Comparison of ENCODE assay signal across 1 cellular context in the genomic region with DNA sequence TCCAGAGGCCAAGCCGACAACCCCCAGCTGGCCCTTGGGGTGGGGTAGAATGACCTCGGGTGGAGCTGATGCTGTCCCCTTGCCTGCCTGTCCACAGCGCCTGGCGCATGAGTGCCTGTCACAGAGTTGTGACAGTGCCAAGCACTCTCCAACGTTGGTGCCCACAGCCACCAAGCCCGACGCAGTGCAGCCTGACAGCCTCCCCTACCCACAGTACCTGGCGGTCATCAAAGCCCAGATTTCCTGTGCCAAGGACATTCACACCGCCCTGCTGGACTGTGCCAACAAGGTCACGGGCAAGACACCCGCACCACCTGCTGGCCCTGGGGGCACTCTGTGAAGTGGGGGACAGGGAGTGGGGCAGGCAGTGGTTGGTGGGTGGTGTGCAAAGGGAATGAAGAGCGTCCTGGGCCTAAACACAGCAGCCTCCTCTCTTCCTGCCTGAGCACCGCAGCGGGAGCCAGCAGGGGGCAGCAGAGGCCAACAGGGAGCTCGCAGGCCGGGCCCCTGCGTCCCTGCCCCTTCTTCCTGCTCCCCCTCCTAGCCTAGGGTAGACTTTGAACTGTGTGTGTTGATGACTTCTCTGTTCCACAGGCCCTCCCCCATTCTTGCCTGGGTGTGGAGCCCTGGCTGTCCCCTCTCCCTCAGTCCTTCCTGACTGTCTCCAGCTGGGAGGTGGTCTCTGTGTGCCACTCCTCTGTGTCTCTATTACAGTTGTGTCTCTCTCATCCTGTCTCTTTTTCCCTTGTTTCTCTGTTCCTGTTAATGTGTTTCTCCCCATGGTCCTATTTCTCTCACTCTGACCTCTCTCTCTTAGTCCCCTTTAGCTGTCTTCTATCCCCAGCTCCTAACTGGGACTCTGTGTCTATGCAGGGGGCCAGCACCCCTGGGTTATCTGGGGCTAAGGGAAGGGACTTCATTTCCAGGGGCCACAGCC.
TF ChIP-seq lines count a peak whose summit lies in the region.

No MANE protein-coding gene starts in this region.

TF ChIP-seq in HepG2, 621 proteins besides CTCF, POLR2A, EP300 and RAD21 (continued from another document and continues in another):
- TF ChIP-seq HINFP (CRISPR knock-in tag; IDR thresholded peaks at IDR 0.05; ENCODE audit: low read depth): 0 out of 2 replicates have a peak, but pooled peaks have one; percentile 61
- peak; percentile 68; the same call in 1 of the 2 replicates for TF ChIP-seq MTF1 (CRISPR knock-in tag; IDR thresholded peaks at IDR 0.05)
- TF ChIP-seq SOX13 (IDR thresholded peaks at IDR 0.05): no peak
- TF ChIP-seq SOX13 (CRISPR knock-in tag; conservative IDR thresholded peaks at IDR 0.05 in 1 of 2, IDR thresholded peaks at IDR 0.05 in 1 of 2): peak in 1 of 2 experiments; percentile 78; a peak in 2 of 4 replicates
- 0 out of 2 replicates have a peak, but pooled peaks have one; percentile 52 for TF ChIP-seq EEA1 (CRISPR knock-in tag; IDR thresholded peaks at IDR 0.05; ENCODE audit: borderline replicate concordance)
- no peak for TF ChIP-seq RFX1 (IDR thresholded peaks at IDR 0.05)
- TF ChIP-seq ZSCAN20 (CRISPR knock-in tag; IDR thresholded peaks at IDR 0.05; ENCODE audit: borderline replicate concordance): no peak
- peak; percentile 61; the same call in 1 of the 2 replicates for TF ChIP-seq MEIS1 (CRISPR knock-in tag; IDR thresholded peaks at IDR 0.05; ENCODE audit: borderline replicate concordance)
- TF ChIP-seq, protein P1, sequence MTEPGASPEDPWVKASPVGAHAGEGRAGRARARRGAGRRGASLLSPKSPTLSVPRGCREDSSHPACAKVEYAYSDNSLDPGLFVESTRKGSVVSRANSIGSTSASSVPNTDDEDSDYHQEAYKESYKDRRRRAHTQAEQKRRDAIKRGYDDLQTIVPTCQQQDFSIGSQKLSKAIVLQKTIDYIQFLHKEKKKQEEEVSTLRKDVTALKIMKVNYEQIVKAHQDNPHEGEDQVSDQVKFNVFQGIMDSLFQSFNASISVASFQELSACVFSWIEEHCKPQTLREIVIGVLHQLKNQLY (CRISPR knock-in tag; IDR thresholded peaks at IDR 0.05): peak; percentile 67
- TF ChIP-seq KMT2B (CRISPR knock-in tag; IDR thresholded peaks at IDR 0.05): peak; percentile 67
- no peak for TF ChIP-seq NCOA5 (CRISPR knock-in tag; IDR thresholded peaks at IDR 0.05)
- TF ChIP-seq MZF1 (CRISPR knock-in tag; IDR thresholded peaks at IDR 0.05; ENCODE audit: borderline replicate concordance): peak; percentile 62; the same call in 1 of the 2 replicates
- no peak for TF ChIP-seq SP140L (CRISPR knock-in tag; IDR thresholded peaks at IDR 0.05; ENCODE audit: borderline replicate concordance)
- TF ChIP-seq ZNF891 (CRISPR knock-in tag; IDR thresholded peaks at IDR 0.05): no peak
- 0 out of 2 replicates have a peak, but pooled peaks have one; percentile 33 for TF ChIP-seq MTA1 (CRISPR knock-in tag; IDR thresholded peaks at IDR 0.05; ENCODE audit: borderline replicate concordance)
- no peak for TF ChIP-seq TERF1 (CRISPR knock-in tag; IDR thresholded peaks at IDR 0.05)
- TF ChIP-seq NCOR1 (IDR thresholded peaks at IDR 0.05; ENCODE audit: borderline replicate concordance, low read length): peak; percentile 88; the same call in 1 of the 2 replicates
- peak; percentile 26; the same call in 1 of the 2 replicates for TF ChIP-seq TGIF2 (CRISPR knock-in tag; IDR thresholded peaks at IDR 0.05)
- no peak for TF ChIP-seq ZNF136 (CRISPR knock-in tag; IDR thresholded peaks at IDR 0.05; ENCODE audit: low read depth)
- TF ChIP-seq ZNF616 (CRISPR knock-in tag; IDR thresholded peaks at IDR 0.05; ENCODE audit: low read depth): no peak
- no peak for TF ChIP-seq U2AF1 (optimal IDR thresholded peaks at IDR 0.05; ENCODE audit: low read depth, low read length)
- 0 out of 2 replicates have a peak, but pooled peaks have one; percentile 21 for TF ChIP-seq ZNF543 (CRISPR knock-in tag; IDR thresholded peaks at IDR 0.05)
- TF ChIP-seq, protein P2, sequence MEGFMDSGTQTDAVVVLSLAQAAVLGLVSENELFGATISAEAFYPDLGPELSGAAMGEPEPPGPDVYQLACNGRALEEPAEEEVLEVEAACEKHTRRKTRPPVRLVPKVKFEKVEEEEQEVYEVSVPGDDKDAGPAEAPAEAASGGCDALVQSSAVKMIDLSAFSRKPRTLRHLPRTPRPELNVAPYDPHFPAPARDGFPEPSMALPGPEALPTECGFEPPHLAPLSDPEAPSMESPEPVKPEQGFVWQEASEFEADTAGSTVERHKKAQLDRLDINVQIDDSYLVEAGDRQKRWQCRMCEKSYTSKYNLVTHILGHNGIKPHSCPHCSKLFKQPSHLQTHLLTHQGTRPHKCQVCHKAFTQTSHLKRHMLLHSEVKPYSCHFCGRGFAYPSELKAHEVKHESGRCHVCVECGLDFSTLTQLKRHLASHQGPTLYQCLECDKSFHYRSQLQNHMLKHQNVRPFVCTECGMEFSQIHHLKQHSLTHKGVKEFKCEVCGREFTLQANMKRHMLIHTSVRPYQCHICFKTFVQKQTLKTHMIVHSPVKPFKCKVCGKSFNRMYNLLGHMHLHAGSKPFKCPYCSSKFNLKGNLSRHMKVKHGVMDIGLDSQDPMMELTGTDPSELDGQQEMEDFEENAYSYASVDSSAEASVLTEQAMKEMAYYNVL (CRISPR knock-in tag; IDR thresholded peaks at IDR 0.05; ENCODE audit: borderline replicate concordance): peak; percentile 57; the same call in 1 of the 2 replicates
- TF ChIP-seq ATF1 (CRISPR knock-in tag; IDR thresholded peaks at IDR 0.05): no peak
- peak; percentile 61; the same call in 1 of the 2 replicates for TF ChIP-seq ZNF607 (CRISPR knock-in tag; IDR thresholded peaks at IDR 0.05; ENCODE audit: borderline replicate concordance)
- TF ChIP-seq SMAD3 (CRISPR knock-in tag; IDR thresholded peaks at IDR 0.05): 0 out of 2 replicates have a peak, but pooled peaks have one; percentile 69
- TF ChIP-seq, protein P3, sequence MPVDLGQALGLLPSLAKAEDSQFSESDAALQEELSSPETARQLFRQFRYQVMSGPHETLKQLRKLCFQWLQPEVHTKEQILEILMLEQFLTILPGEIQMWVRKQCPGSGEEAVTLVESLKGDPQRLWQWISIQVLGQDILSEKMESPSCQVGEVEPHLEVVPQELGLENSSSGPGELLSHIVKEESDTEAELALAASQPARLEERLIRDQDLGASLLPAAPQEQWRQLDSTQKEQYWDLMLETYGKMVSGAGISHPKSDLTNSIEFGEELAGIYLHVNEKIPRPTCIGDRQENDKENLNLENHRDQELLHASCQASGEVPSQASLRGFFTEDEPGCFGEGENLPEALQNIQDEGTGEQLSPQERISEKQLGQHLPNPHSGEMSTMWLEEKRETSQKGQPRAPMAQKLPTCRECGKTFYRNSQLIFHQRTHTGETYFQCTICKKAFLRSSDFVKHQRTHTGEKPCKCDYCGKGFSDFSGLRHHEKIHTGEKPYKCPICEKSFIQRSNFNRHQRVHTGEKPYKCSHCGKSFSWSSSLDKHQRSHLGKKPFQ (CRISPR knock-in tag; IDR thresholded peaks at IDR 0.05; ENCODE audit: insufficient replicate concordance): peak; percentile 50
- peak; percentile 81; the same call in 1 of the 2 replicates for TF ChIP-seq GFI1 (CRISPR knock-in tag; IDR thresholded peaks at IDR 0.05; ENCODE audit: borderline replicate concordance)
- peak; percentile 73; the same call in 1 of the 2 replicates for TF ChIP-seq ESRRA (CRISPR knock-in tag; IDR thresholded peaks at IDR 0.05; ENCODE audit: low read depth)
- TF ChIP-seq SIX4 (CRISPR knock-in tag; IDR thresholded peaks at IDR 0.05): no peak
- no peak for TF ChIP-seq NFYB (CRISPR knock-in tag; IDR thresholded peaks at IDR 0.05)
- TF ChIP-seq ZNF577 (CRISPR knock-in tag; IDR thresholded peaks at IDR 0.05; ENCODE audit: borderline replicate concordance, low read depth): no peak
- no peak for TF ChIP-seq ZNF382 (CRISPR knock-in tag; IDR thresholded peaks at IDR 0.05; ENCODE audit: borderline replicate concordance)
- TF ChIP-seq KLF12 (CRISPR knock-in tag; IDR thresholded peaks at IDR 0.05; ENCODE audit: borderline replicate concordance): 0 out of 2 replicates have a peak, but pooled peaks have one; percentile 20
- TF ChIP-seq, protein P4, sequence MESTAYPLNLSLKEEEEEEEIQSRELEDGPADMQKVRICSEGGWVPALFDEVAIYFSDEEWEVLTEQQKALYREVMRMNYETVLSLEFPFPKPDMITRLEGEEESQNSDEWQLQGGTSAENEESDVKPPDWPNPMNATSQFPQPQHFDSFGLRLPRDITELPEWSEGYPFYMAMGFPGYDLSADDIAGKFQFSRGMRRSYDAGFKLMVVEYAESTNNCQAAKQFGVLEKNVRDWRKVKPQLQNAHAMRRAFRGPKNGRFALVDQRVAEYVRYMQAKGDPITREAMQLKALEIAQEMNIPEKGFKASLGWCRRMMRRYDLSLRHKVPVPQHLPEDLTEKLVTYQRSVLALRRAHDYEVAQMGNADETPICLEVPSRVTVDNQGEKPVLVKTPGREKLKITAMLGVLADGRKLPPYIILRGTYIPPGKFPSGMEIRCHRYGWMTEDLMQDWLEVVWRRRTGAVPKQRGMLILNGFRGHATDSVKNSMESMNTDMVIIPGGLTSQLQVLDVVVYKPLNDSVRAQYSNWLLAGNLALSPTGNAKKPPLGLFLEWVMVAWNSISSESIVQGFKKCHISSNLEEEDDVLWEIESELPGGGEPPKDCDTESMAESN (CRISPR knock-in tag; conservative IDR thresholded peaks at IDR 0.05): no peak
- TF ChIP-seq HIVEP1 (CRISPR knock-in tag; IDR thresholded peaks at IDR 0.05): no peak
- TF ChIP-seq, protein P5, sequence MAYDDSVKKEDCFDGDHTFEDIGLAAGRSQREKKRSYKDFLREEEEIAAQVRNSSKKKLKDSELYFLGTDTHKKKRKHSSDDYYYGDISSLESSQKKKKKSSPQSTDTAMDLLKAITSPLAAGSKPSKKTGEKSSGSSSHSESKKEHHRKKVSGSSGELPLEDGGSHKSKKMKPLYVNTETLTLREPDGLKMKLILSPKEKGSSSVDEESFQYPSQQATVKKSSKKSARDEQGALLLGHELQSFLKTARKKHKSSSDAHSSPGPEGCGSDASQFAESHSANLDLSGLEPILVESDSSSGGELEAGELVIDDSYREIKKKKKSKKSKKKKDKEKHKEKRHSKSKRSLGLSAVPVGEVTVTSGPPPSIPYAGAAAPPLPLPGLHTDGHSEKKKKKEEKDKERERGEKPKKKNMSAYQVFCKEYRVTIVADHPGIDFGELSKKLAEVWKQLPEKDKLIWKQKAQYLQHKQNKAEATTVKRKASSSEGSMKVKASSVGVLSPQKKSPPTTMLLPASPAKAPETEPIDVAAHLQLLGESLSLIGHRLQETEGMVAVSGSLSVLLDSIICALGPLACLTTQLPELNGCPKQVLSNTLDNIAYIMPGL (CRISPR knock-in tag; IDR thresholded peaks at IDR 0.05; ENCODE audit: borderline replicate concordance in 1 of 2, low read depth in 1 of 2): peak; percentile 89 to 99
- no peak for TF ChIP-seq ZFP41 (CRISPR knock-in tag; IDR thresholded peaks at IDR 0.05; ENCODE audit: borderline replicate concordance)
- TF ChIP-seq KLF13 (CRISPR knock-in tag; IDR thresholded peaks at IDR 0.05): no peak
- no peak for TF ChIP-seq SRF (IDR thresholded peaks at IDR 0.05; ENCODE audit: low read depth, low read length)
- no peak for TF ChIP-seq NPAS2 (CRISPR knock-in tag; IDR thresholded peaks at IDR 0.05; ENCODE audit: borderline replicate concordance)
- TF ChIP-seq ZNF484 (CRISPR knock-in tag; IDR thresholded peaks at IDR 0.05; ENCODE audit: borderline replicate concordance, low read depth): no peak
- TF ChIP-seq KDM5A (IDR thresholded peaks at IDR 0.05; ENCODE audit: borderline replicate concordance, low read length): no peak; the same call in 1 of the 2 replicates
- peak; percentile 90 for TF ChIP-seq ZMYM3 (CRISPR knock-in tag; IDR thresholded peaks at IDR 0.05)
- TF ChIP-seq SP5 (CRISPR knock-in tag; IDR thresholded peaks at IDR 0.05; ENCODE audit: borderline replicate concordance, low read depth): peak; percentile 87
- TF ChIP-seq ZSCAN9 (CRISPR knock-in tag; IDR thresholded peaks at IDR 0.05; ENCODE audit: borderline replicate concordance): peak; percentile 74
- 0 out of 2 replicates have a peak, but pooled peaks have one; percentile 61 for TF ChIP-seq ZMAT3 (CRISPR knock-in tag; conservative IDR thresholded peaks at IDR 0.05)
- no peak for TF ChIP-seq NR1H2 (CRISPR knock-in tag; IDR thresholded peaks at IDR 0.05; ENCODE audit: borderline replicate concordance, low read depth)
- peak; percentile 92; the same call in 1 of the 2 replicates for TF ChIP-seq ZNF556 (CRISPR knock-in tag; IDR thresholded peaks at IDR 0.05; ENCODE audit: borderline replicate concordance)
- no peak for TF ChIP-seq BRD4 (CRISPR knock-in tag; IDR thresholded peaks at IDR 0.05)
- TF ChIP-seq SRSF1 (optimal IDR thresholded peaks at IDR 0.05; ENCODE audit: low read depth, low read length): no peak
- peak; percentile 85 for TF ChIP-seq RBM39 (IDR thresholded peaks at IDR 0.05; ENCODE audit: low read depth, low read length, poor library complexity, severe bottlenecking)
- no peak for TF ChIP-seq NAIF1 (CRISPR knock-in tag; IDR thresholded peaks at IDR 0.05; ENCODE audit: borderline replicate concordance)
- TF ChIP-seq, protein P6, sequence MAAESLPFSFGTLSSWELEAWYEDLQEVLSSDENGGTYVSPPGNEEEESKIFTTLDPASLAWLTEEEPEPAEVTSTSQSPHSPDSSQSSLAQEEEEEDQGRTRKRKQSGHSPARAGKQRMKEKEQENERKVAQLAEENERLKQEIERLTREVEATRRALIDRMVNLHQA (CRISPR knock-in tag; IDR thresholded peaks at IDR 0.05): no peak
- TF ChIP-seq ZNF225 (CRISPR knock-in tag; IDR thresholded peaks at IDR 0.05): no peak
